22 cellular contexts compared by ENCODE assay signal in the genomic region with DNA sequence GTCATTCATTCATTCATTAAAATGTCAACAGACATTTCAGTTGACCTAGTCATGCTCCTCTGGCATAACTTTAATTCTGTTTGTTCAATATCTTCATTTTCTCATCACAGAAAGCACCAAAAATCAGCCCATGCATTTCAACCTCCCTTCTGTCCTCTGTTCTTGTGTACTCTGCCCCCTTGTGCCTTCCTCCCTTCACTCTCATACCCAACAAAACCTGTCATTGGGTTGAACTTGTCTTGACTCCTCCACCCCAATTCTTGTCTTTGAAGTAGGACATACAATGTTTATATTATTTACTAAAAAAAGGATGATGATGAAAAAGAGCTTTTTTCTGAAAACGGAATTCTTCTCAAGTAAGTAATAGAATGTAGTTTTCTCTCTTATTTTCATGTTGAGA. TPM values are rescaled to one million over a fixed set of nuclear protein-coding genes. Genes with fewer than 3 reads are reported as not detected.
DNase-seq lines count a peak whose midpoint lies in the region; ATAC-seq and TF ChIP-seq lines count a peak whose summit lies in the region.
"Had no signal": no experiment of that assay in that cellular context is flagged by ENCODE, and none has a peak within 500 bp of the region (broad histone marks: within the 10 kb centered on the region; RNA-seq: fewer than 3 reads in every experiment).

No MANE protein-coding gene starts in this region.

- no peaks in the 10 kb centered on the region for H3K27me3 Mint-ChIP-seq in H9 (ENCODE audit: low read depth)
- H3K27me3 Mint-ChIP-seq: CD4-positive, alpha-beta T cell; T-cell had no signal

- no peak overlapping the region for H3K23ac ChIP-seq in H9 (ENCODE audit: insufficient read length, low read depth, low read length)

- no peak overlapping the region for H2BK120ac ChIP-seq in H9 (ENCODE audit: low read depth, low read length, poor library complexity, severe bottlenecking)

- no peak overlapping the region for H4K5ac ChIP-seq in H9 (ENCODE audit: insufficient read length, low read depth, low read length)

- no peak overlapping the region for H2BK15ac ChIP-seq in H9 (ENCODE audit: low read depth, low read length)

- no peaks in the 10 kb centered on the region for H3K9me3 ChIP-seq in H9 (ENCODE audit: control insufficient read depth, low read depth, low read length)
- H3K9me3 ChIP-seq in transverse colon = no peaks in the 10 kb centered on the region
- H3K9me3 ChIP-seq: Caco-2 had no signal

- TF ChIP-seq CTCF in H9 (conservative IDR thresholded peaks at IDR 0.05) (peak; percentile 38; the same call in 2 of the 3 replicates), fibroblast of mammary gland (conservative IDR thresholded peaks at IDR 0.05; ENCODE audit: control insufficient read depth, insufficient read depth, low read depth, low read length) (peak; percentile 3), transverse colon (IDR thresholded peaks at IDR 0.05) (no peak)

- H3K36me3 Mint-ChIP-seq in H9 (ENCODE audit: insufficient read depth in 1 of 3, low read depth in 3 of 3) = peaks cover 0 to 5% (median 4%) of the 10 kb centered on the region in 3 experiments; a peak in 5 of 7 replicates

- no peak for ATAC-seq in HG03135 (IDR thresholded peaks at IDR 0.05; ENCODE audit: unreplicated experiment)
- ATAC-seq: Panc1, T-cell had no signal

- H3K79me2 ChIP-seq in H9 (ENCODE audit: insufficient read depth, low read length) = no peaks in the 10 kb centered on the region; the same call in 1 of the 2 replicates

- H3K4me1 ChIP-seq in H9 (ENCODE audit: insufficient read depth, low read length) = no peaks in the 10 kb centered on the region
- H3K4me1 ChIP-seq in transverse colon = peaks cover 0 to 16% (median 3%) of the 10 kb centered on the region in 4 donors
- H3K4me1 ChIP-seq: Caco-2 had no signal

- peaks cover 10 to 28% of the 10 kb centered on the region in 2 experiments; a peak in 3 of 4 replicates for H3K4me1 Mint-ChIP-seq in H9

- no peaks in the 10 kb centered on the region for H3K9me3 Mint-ChIP-seq in H9
- H3K9me3 Mint-ChIP-seq: CD4-positive, alpha-beta T cell had no signal

- H4K20me1 ChIP-seq in H9 (ENCODE audit: control insufficient read depth, insufficient read depth, insufficient read length) = no peaks in the 10 kb centered on the region

- no peak overlapping the region for H3K18ac ChIP-seq in H9 (ENCODE audit: insufficient read length, low read depth, low read length)

- TF ChIP-seq POLR2A in transverse colon (IDR thresholded peaks at IDR 0.05) = no peak

- H4K91ac ChIP-seq in H9 (ENCODE audit: insufficient read length, low read depth, low read length) = no peak overlapping the region

- H2BK5ac ChIP-seq in H9 (ENCODE audit: insufficient read length, low read length) = no peak overlapping the region

- H2BK12ac ChIP-seq in H9 (ENCODE audit: insufficient read length, low read depth, low read length) = no peak overlapping the region

- WGBS in H9 (ENCODE audit: extremely low coverage, insufficient read length, low lambda C conversion rate) = no CpG with 5 or more reads among the region's 1 CpG
- WGBS in transverse colon (ENCODE audit: low coverage in 1 of 2), 2 donors = 91 to 100% methylated on average over 1 of the region's 1 CpG

- H3K56ac ChIP-seq in H9 (ENCODE audit: insufficient read length, low read depth, low read length) = no peak overlapping the region

- no peaks in the 10 kb centered on the region for H3K27me3 ChIP-seq in H9 (ENCODE audit: insufficient read depth, low read length)
- H3K27me3 ChIP-seq in transverse colon = no peaks in the 10 kb centered on the region

- H4K8ac ChIP-seq in H9 (replicated peaks; ENCODE audit: insufficient read length, low read depth, low read length) = no peak overlapping the region

- H3K4ac ChIP-seq in H9 (ENCODE audit: low read depth, low read length) = no peak overlapping the region

- no peak overlapping the region for H3K27ac ChIP-seq in H9 (ENCODE audit: insufficient read length, low read depth, low read length)
- H3K27ac ChIP-seq in transverse colon = peak overlapping the region in 3 of 4 donors; percentile 38 to 49 (median 48)
- H3K27ac ChIP-seq: HL-60 had no signal

- DNase-seq in H9 (no peak), SK-MEL-5 (ENCODE audit: low read depth, low spot score) (peak; percentile 2), fibroblast of mammary gland (ENCODE audit: low read depth) (no peak), transverse colon (no peak), NCI-H2171 (lab: John Stamatoyannopoulos, UW) (no peak)
- DNase-seq in activated naive CD4-positive, alpha-beta T cell treated with Interleukin-2 at 50 U/mL for 16 hours = no peak
- DNase-seq: Caco-2; CD4-positive, alpha-beta T cell; DMS 273 treated with DMSO at 0.1 percent for 48 hours; DND-41; KBM-7; NCI-H1092; NCI-H1436 treated with DMSO at 0.1 percent for 48 hours; NCI-H1930; NCI-H2227 treated with DMSO at 0.1 percent for 48 hours; NCI-H510A; NCI-H748 treated with DMSO at 0.1 percent for 48 hours; SIG-M5; T-cell had no signal

- no peak overlapping the region for H3K4me3 Mint-ChIP-seq in H9
- H3K4me3 Mint-ChIP-seq: CD4-positive, alpha-beta T cell; T-cell had no signal

- intact Hi-C loops in transverse colon (cut with DNase I; ENCODE audit: low total_unique reads) = no loop called here

- in situ Hi-C loops in SK-MEL-5 (cut with HindIII; ENCODE audit: low pct_unique_long_range_greater_than_20kb, low sequenced_read_pairs) = no loop called here
- in situ Hi-C loops in transverse colon (cut with MboI; ENCODE audit: low pct_ligation_motif_present in 1 of 4, low pct_unique_long_range_greater_than_20kb in 1 of 4, low sequenced_read_pairs in 3 of 4) = no loop called here

- H2AFZ ChIP-seq in H9 (ENCODE audit: low read length) = no peak overlapping the region

- no peaks in the 10 kb centered on the region for H3K36me3 ChIP-seq in transverse colon

- H3K79me1 ChIP-seq in H9 (ENCODE audit: insufficient read depth, low read depth, low read length, poor library complexity, severe bottlenecking) = no peaks in the 10 kb centered on the region

- 0 out of 7 replicates have a peak overlapping the region, but pooled peaks of 1 of the 3 experiments have one; percentile 8 for H3K27ac Mint-ChIP-seq in H9
- H3K27ac Mint-ChIP-seq: CD4-positive, alpha-beta T cell; T-cell had no signal

- H3K9ac ChIP-seq in H9 (ENCODE audit: extremely low read depth, insufficient read length, low read length) = no peak overlapping the region

- TF ChIP-seq EP300 in transverse colon (IDR thresholded peaks at IDR 0.05; ENCODE audit: low read depth) = no peak

- H2AK5ac ChIP-seq in H9 (ENCODE audit: insufficient read length, low read length) = no peak overlapping the region

- H3K14ac ChIP-seq in H9 (ENCODE audit: insufficient read depth, low read length) = no peak overlapping the region

- no peak overlapping the region for H3K4me3 ChIP-seq in fibroblast of mammary gland (ENCODE audit: control insufficient read depth, low read depth, low read length)
- H3K4me3 ChIP-seq in transverse colon = no peak overlapping the region

- no peak overlapping the region for H3K4me2 ChIP-seq in H9 (ENCODE audit: insufficient read depth, insufficient read length, low read length)

- no peaks in the 10 kb centered on the region for H3K23me2 ChIP-seq in H9 (ENCODE audit: insufficient read length, low read depth, low read length, poor library complexity, severe bottlenecking)

- no peak overlapping the region for H3T11ph ChIP-seq in H9 (ENCODE audit: low read length)

- no peak overlapping the region for H2BK20ac ChIP-seq in H9 (ENCODE audit: low read depth, low read length, poor library complexity, severe bottlenecking)

RNA-seq across cellular contexts. Expression of gene COX10, which starts 43.8 kb away (rescaled TPM):
- total RNA-seq in H9 (2021) (20.6 TPM in 2 replicates), transverse colon (10 to 100 TPM; 48.9 to 61.9 (median 53.5) TPM)
- 33.3 and 35.4 TPM in 2 replicates for total RNA-seq in SK-MEL-5 (2014; rRNA removed; shearing (Covaris generic))
- 33.0 and 36.9 TPM in 2 replicates for polyA plus RNA-seq in SK-MEL-5 (2015; cell fraction: cytosol; rRNA removed)
- polyA plus RNA-seq in SK-MEL-5 (2015; cell fraction: nucleus; rRNA removed) = 18.5 and 18.6 TPM in 2 replicates

Comparison
In these comparisons a context has a peak if more than half of its experiments do, and no peak if none do; other contexts are left out.
1. CTCF ChIP-seq: peak in H9 (single experiment) and fibroblast of mammary gland (single experiment); none in transverse colon (0 of 5).